21 cellular contexts compared by ENCODE assay signal in genomic region chr15:52520421-52520820, GRCh38.
"Had no signal": no experiment of that assay in that cellular context is flagged by ENCODE, and none has a peak within 500 bp of the region (broad histone marks: within the 10 kb centered on the region; RNA-seq: fewer than 3 reads in every experiment).

No MANE protein-coding gene starts in this region.

- H3K9me3 ChIP-seq: esophagus muscularis mucosa, left ventricle myocardium inferior, lower lobe of right lung, psoas muscle, right lobe of liver, tibial artery, upper lobe of left lung, uterus had no signal

- H3K27ac ChIP-seq: epithelial cell of prostate, esophagus muscularis mucosa, foreskin keratinocyte, left ventricle myocardium inferior, lower lobe of right lung, psoas muscle, right lobe of liver, skin epidermis, tibial artery, upper lobe of left lung, uterus had no signal

- H3K9me3 Mint-ChIP-seq: effector memory CD8-positive, alpha-beta T cell; immature natural killer cell; memory B cell; mesothelial cell of epicardium; naive thymus-derived CD4-positive, alpha-beta T cell; nephron progenitor cell had no signal

- H3K4me3 ChIP-seq: esophagus muscularis mucosa, left ventricle myocardium inferior, lower lobe of right lung, psoas muscle, right lobe of liver, skin epidermis, tibial artery, upper lobe of left lung, uterus had no signal

- ATAC-seq: effector memory CD8-positive, alpha-beta T cell; foreskin keratinocyte; lower lobe of right lung; naive thymus-derived CD4-positive, alpha-beta T cell; right lobe of liver had no signal

- H3K4me1 ChIP-seq: right lobe of liver, uterus had no signal

- H3K36me3 Mint-ChIP-seq: immature natural killer cell, mesothelial cell of epicardium had no signal

- H3K27ac Mint-ChIP-seq: effector memory CD8-positive, alpha-beta T cell; mesothelial cell of epicardium; naive thymus-derived CD4-positive, alpha-beta T cell; nephron progenitor cell had no signal

- H3K27me3 ChIP-seq: esophagus muscularis mucosa, foreskin keratinocyte, right lobe of liver, tibial artery, upper lobe of left lung, uterus had no signal

- H3K36me3 ChIP-seq: esophagus muscularis mucosa, left ventricle myocardium inferior, lower lobe of right lung, right lobe of liver, tibial artery, upper lobe of left lung, uterus had no signal

- H3K27me3 Mint-ChIP-seq: effector memory CD8-positive, alpha-beta T cell; memory B cell; naive thymus-derived CD4-positive, alpha-beta T cell had no signal

- H3K4me3 Mint-ChIP-seq: effector memory CD8-positive, alpha-beta T cell; immature natural killer cell; memory B cell; mesothelial cell of epicardium; nephron progenitor cell had no signal

- DNase-seq: cortex of kidney; effector memory CD8-positive, alpha-beta T cell; foreskin keratinocyte; immature natural killer cell; left ventricle myocardium inferior; lower lobe of right lung; naive thymus-derived CD4-positive, alpha-beta T cell; nephron progenitor cell; psoas muscle; retina; right lobe of liver; stimulated activated CD4-positive, alpha-beta T cell treated with anti-CD3 and anti-CD28 coated beads, Interleukin-2, amount 100 ng/mL, for 24 hours; stimulated activated naive CD4-positive, alpha-beta T cell treated with Interleukin-2 at 50 U/mL for 16 hours; tibial artery; upper lobe of left lung; uterus had no signal

- H3K4me1 Mint-ChIP-seq: mesothelial cell of epicardium, nephron progenitor cell had no signal
